ENCODE assay signal across 27 cellular contexts in the genomic region with DNA sequence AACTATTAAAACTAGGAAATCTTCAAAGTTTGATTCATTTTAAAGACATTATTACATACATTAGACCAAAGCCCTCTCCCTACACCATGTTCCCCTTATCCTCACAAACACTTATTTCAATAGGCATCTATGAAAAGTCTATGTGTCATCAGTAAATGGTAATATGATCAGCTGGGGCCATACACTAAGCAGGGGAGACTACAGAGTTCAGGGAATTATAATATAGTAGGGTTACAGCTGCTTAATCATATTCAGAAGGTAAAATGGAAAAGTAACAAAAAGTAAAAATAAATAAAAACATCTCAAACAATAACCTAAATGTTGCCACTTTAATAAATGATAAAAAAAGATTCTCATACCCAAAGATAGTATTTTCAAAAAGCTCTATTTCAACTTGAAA. TPM values are rescaled to one million over a fixed set of nuclear protein-coding genes. Genes with fewer than 3 reads are reported as not detected.
DNase-seq lines count a peak whose midpoint lies in the region; ATAC-seq and TF ChIP-seq lines count a peak whose summit lies in the region.
"Had no signal": no experiment of that assay in that cellular context is flagged by ENCODE, and none has a peak within 500 bp of the region (broad histone marks: within the 10 kb centered on the region; RNA-seq: fewer than 3 reads in every experiment).

No MANE protein-coding gene starts in this region.

- H2AFZ ChIP-seq in PC-3 (ENCODE audit: low read length): no peak overlapping the region

- CTCF ChIA-PET in PC-3 (lab: Charles Lee): no interaction called here

- H3K4me2 ChIP-seq in PC-3 (ENCODE audit: low read length): no peak overlapping the region

- BruUV-seq in PC-3 (replicated peaks; lab: Mats Ljungman, UMichigan): no TSS peak

- H3K4me3 ChIP-seq in PC-3 (ENCODE audit: low read length): no peak overlapping the region
- H3K4me3 ChIP-seq in choroid plexus epithelial cell (ENCODE audit: low read depth, low read length): no peak overlapping the region
- H3K4me3 ChIP-seq: cardiac muscle cell, esophagus muscularis mucosa, Peyer's patch, SK-N-MC, vagina had no signal

- H3K9ac ChIP-seq in PC-3 (ENCODE audit: low read length): no peak overlapping the region

- intact Hi-C loops in PC-3 (cut with micrococcal nuclease): loop anchor here (2.0 kb wide), 1 partner anchor 23 kb away; no protein-coding TSS in a partner anchor
- intact Hi-C loops in left colon (cut with DNase I, micrococcal nuclease): no loop called here

- H3K27ac ChIP-seq in PC-3 (ENCODE audit: low read length): no peak overlapping the region
- H3K27ac ChIP-seq: cardiac muscle cell, esophagus muscularis mucosa, Peyer's patch, vagina had no signal

- no peaks in the 10 kb centered on the region for H3K9me2 ChIP-seq in PC-3 (replicated peaks; ENCODE audit: low read length)

- TF ChIP-seq CTCF in PC-3 (conservative IDR thresholded peaks at IDR 0.05; ENCODE audit: low read depth, low read length): no peak
- TF ChIP-seq CTCF in choroid plexus epithelial cell (conservative IDR thresholded peaks at IDR 0.05; ENCODE audit: low read depth, low read length): no peak

- no peaks in the 10 kb centered on the region for H3F3A ChIP-seq in PC-3 (ENCODE audit: low read length, unreplicated experiment)

- H4K20me1 ChIP-seq in PC-3 (ENCODE audit: low read length): no peaks in the 10 kb centered on the region

- H3K4me1 ChIP-seq in PC-3 (ENCODE audit: insufficient read depth, low read length): peaks cover 7% of the 10 kb centered on the region; the same call in 1 of the 2 replicates
- H3K4me1 ChIP-seq: Peyer's patch had no signal

- DNase-seq in NCI-H510A treated with DMSO at 0.1 percent for 48 hours (lab: John Stamatoyannopoulos, UW) (peak; percentile 31), NCI-H510A (lab: John Stamatoyannopoulos, UW) (no peak), PC-3 (peak; percentile 56), choroid plexus epithelial cell (ENCODE audit: low read depth) (peak; percentile 43), glomerular visceral epithelial cell (ENCODE audit: extremely low spot score) (no peak), left lobe of liver (ENCODE audit: low spot score) (no peak), left colon (no peak), NCI-H128 (lab: John Stamatoyannopoulos, UW; ENCODE audit: unreplicated experiment) (no peak)
- DNase-seq: activated CD4-positive, alpha-beta T cell treated with anti-CD3 and anti-CD28 coated beads, Interleukin-2, amount 50 U/mL, for 48 hours; activated naive CD4-positive, alpha-beta T cell treated with anti-CD3 and anti-CD28 coated beads, Interleukin-2, amount 10 ng/mL, durations not matched to agents 7 days and 5 days; amygdala; CD4-positive, CD25-positive, alpha-beta regulatory T cell; endodermal cell; left ventricle myocardium superior; naive thymus-derived CD4-positive, alpha-beta T cell; NCI-H1436; NCI-H2171; NCI-H524 treated with DMSO at 0.1 percent for 48 hours; NK-92 treated with Interleukin-12 subunit alpha and Interleukin-12 subunit beta, amount 100 ng/mL, for 24 hours; occipital lobe; Peyer's patch; stimulated activated naive CD8-positive, alpha-beta T cell treated with anti-CD3 and anti-CD28 coated beads, Interleukin-15, amount 100 ng/mL, for 72 hours had no signal

- peaks cover 2% of the 10 kb centered on the region; the same call in 1 of the 2 replicates for H3K36me3 ChIP-seq in PC-3 (ENCODE audit: low read depth, low read length)
- H3K36me3 ChIP-seq: cardiac muscle cell, esophagus muscularis mucosa, Peyer's patch, vagina had no signal

- H3K79me2 ChIP-seq in PC-3 (ENCODE audit: low read length): peaks cover 92% of the 10 kb centered on the region

- ATAC-seq in PC-3 (peak; percentile 63), left lobe of liver (no peak), left colon (no peak)
- ATAC-seq: activated CD4-positive, CD25-positive, alpha-beta regulatory T cell treated with anti-CD3 and anti-CD28 coated beads, Interleukin-2, amount 50 U/mL, for 24 hours; left ventricle myocardium superior; naive thymus-derived CD4-positive, alpha-beta T cell; stimulated activated naive CD8-positive, alpha-beta T cell treated with anti-CD3 and anti-CD28 coated beads, Interleukin-15, amount 100 ng/mL, for 72 hours had no signal

- POLR2A ChIA-PET in PC-3 (lab: Charles Lee; ENCODE audit: unreplicated experiment): no interaction called here

- H3K27me3 ChIP-seq in PC-3 (ENCODE audit: low read length): no peaks in the 10 kb centered on the region
- H3K27me3 ChIP-seq: cardiac muscle cell, esophagus muscularis mucosa, Peyer's patch, vagina had no signal

- no peaks in the 10 kb centered on the region for H3K9me3 ChIP-seq in PC-3 (ENCODE audit: low read length)
- H3K9me3 ChIP-seq: esophagus muscularis mucosa, Peyer's patch, vagina had no signal

RNA-seq across cellular contexts. Expression of a gene that starts 29.1 kb away (rescaled TPM):
- total RNA-seq in PC-3 (2014; rRNA removed) (141 and 214 TPM in 2 replicates), left lobe of liver (33.3 TPM), left colon (100 to 1,000 TPM; 146 to 151 TPM)

Comparison
In these comparisons a context has a peak if more than half of its experiments do, and no peak if none do; other contexts are left out.
1. DNase-seq: peak in NCI-H510A treated with DMSO at 0.1 percent for 48 hours (single experiment), PC-3 (single experiment) and choroid plexus epithelial cell (single experiment); none in NCI-H510A (single experiment), glomerular visceral epithelial cell (single experiment), left lobe of liver (single experiment), left colon (0 of 2) and NCI-H128 (single experiment).